In the genomic region with DNA sequence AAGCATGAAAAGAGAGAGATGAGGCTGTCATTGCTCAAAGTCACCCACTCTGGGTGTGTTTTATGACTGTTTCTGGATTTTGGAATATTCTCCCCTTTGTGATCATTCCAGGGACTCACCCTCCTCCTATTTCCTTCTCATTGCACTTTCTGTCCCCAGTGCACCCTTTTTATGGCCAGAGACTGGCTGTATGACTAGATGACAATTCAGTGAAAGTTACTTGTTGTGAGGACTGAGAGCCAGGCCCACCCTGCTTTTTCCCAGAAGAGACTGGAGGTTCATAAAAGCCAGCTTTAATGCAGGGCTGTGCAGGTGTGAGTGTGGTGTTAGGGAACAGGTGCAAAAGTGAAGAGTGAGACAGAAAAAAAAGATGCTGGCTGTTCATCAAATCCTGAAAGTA, we compare ENCODE assay signal across 11 cellular contexts. TPM values are rescaled to one million over a fixed set of nuclear protein-coding genes. Genes with fewer than 3 reads are reported as not detected.
"Had no signal": no experiment of that assay in that cellular context is flagged by ENCODE, and none has a peak within 500 bp of the region (broad histone marks: within the 10 kb centered on the region; RNA-seq: fewer than 3 reads in every experiment).

No MANE protein-coding gene starts in this region.

- H3K9me3 ChIP-seq: HAP-1 had no signal

- H3K4me3 ChIP-seq: GM23248, HAP-1 had no signal

- H3K4me1 ChIP-seq: HAP-1 had no signal

- DNase-seq: GM23248, GOT3, H7, HFFc6 had no signal

- H3K36me3 ChIP-seq: HAP-1 had no signal

- H3K9ac ChIP-seq: GM23248 had no signal

- FAIRE-seq: HepG2 had no signal

- H3K27ac ChIP-seq: GM23248, HL-60 had no signal

- ATAC-seq: HCT116, HepG2 had no signal

RNA-seq across cellular contexts. Expression of gene CEACAM7, which starts 17.3 kb away (rescaled TPM):
- total RNA-seq: GM23248, H4, H7, HepG2, HFFc6, HT1080 had no signal
- polyA plus RNA-seq: GM23248, HepG2, IgD-negative memory B cell had no signal

RNA-seq across cellular contexts. Expression of gene CEACAM5, which starts 37.7 kb away (rescaled TPM):
- total RNA-seq: GM23248, H4, H7, HepG2, HT1080 had no signal
- polyA plus RNA-seq: GM23248, HepG2, IgD-negative memory B cell had no signal

RNA-seq across cellular contexts. Expression of gene CEACAM4, which starts 43.9 kb away (rescaled TPM):
- total RNA-seq: GM23248, H4, H7, HepG2, HFFc6, HT1080 had no signal
- polyA plus RNA-seq: GM23248, HepG2, IgD-negative memory B cell had no signal
